Comparison of ENCODE assay signal across 18 cellular contexts in genomic region chr15:70539409-70539808, GRCh38.
DNase-seq lines count a peak whose midpoint lies in the region; ATAC-seq and TF ChIP-seq lines count a peak whose summit lies in the region.
"Had no signal": no experiment of that assay in that cellular context is flagged by ENCODE, and none has a peak within 500 bp of the region (broad histone marks: within the 10 kb centered on the region; RNA-seq: fewer than 3 reads in every experiment).

No MANE protein-coding gene starts in this region.

- no peak for TF ChIP-seq CTCF in C4-2B (conservative IDR thresholded peaks at IDR 0.05)

- DNase-seq in activated CD8-positive, alpha-beta memory T cell treated with anti-CD3 and anti-CD28 coated beads for 24 hours = peak; percentile 30
- no peak for DNase-seq in activated CD8-positive, alpha-beta memory T cell treated with anti-CD3 and anti-CD28 coated beads, Interleukin-2, amount 50 U/mL, for 4 hours
- DNase-seq in sciatic nerve (ENCODE audit: low spot score) (peak; percentile 18), NCI-H1436 (lab: John Stamatoyannopoulos, UW) (no peak), AML-193 (lab: John Stamatoyannopoulos, UW) (no peak)
- DNase-seq: CD4-positive, CD25-positive, alpha-beta regulatory T cell; DMS153; DND-41; Karpas-422; MV-4-11; NCI-H1105; NCI-H2029; NCI-H446; NCI-H774; SJCRH30 had no signal

- intact Hi-C loops in sciatic nerve (cut with DNase I) = no loop called here

- peak overlapping the region; percentile 18 for H3K27ac ChIP-seq in C4-2B
- H3K27ac ChIP-seq: 22Rv1, SJCRH30 had no signal

- ATAC-seq in esophagus mucosa = peak; percentile 51
- ATAC-seq in sciatic nerve = no peak

Comparison
In these comparisons a context has a peak if more than half of its experiments do, and no peak if none do; other contexts are left out.
1. DNase-seq: peak in activated CD8-positive, alpha-beta memory T cell treated with anti-CD3 and anti-CD28 coated beads for 24 hours (single experiment) and sciatic nerve (single experiment); none in activated CD8-positive, alpha-beta memory T cell treated with anti-CD3 and anti-CD28 coated beads, Interleukin-2, amount 50 U/mL, for 4 hours (single experiment), NCI-H1436 (single experiment) and AML-193 (0 of 2).